Comparison of ENCODE assay signal across 11 cellular contexts in genomic region chr2:84889332-84889731, GRCh38. TPM values are rescaled to one million over a fixed set of nuclear protein-coding genes. Genes with fewer than 3 reads are reported as not detected.
DNase-seq lines count a peak whose midpoint lies in the region; ATAC-seq and TF ChIP-seq lines count a peak whose summit lies in the region.
"Had no signal": no experiment of that assay in that cellular context is flagged by ENCODE, and none has a peak within 500 bp of the region (broad histone marks: within the 10 kb centered on the region; RNA-seq: fewer than 3 reads in every experiment).

No MANE protein-coding gene starts in this region.

- H3K4me3 Mint-ChIP-seq in activated naive CD4-positive, alpha-beta T cell treated with anti-CD3 and anti-CD28 coated beads, Interleukin-2, amount 10 ng/mL, durations not matched to agents 7 days and 5 days, result peak overlapping the region; percentile 49

- no peak for TF ChIP-seq POLR2A in thyroid gland (IDR thresholded peaks at IDR 0.05)

- peak; percentile 38 for DNase-seq in activated naive CD4-positive, alpha-beta T cell treated with anti-CD3 and anti-CD28 coated beads, Interleukin-2, amount 10 ng/mL, durations not matched to agents 7 days and 5 days
- no peak for DNase-seq in activated naive CD4-positive, alpha-beta T cell treated with Interleukin-2 at 50 U/mL for 16 hours
- DNase-seq in Panc1 (ENCODE audit: low read depth, low spot score) (no peak), fibroblast of lung (ENCODE audit: low read depth in 2 of 2) (no peak), thyroid gland (no peak), mesendoderm (no peak), epidermal melanocyte (ENCODE audit: insufficient read length, low spot score) (no peak), putamen (ENCODE audit: low spot score) (no peak)
- DNase-seq: Calu3, left cardiac atrium, NCI-H524 had no signal

- H3K9me3 Mint-ChIP-seq in activated naive CD4-positive, alpha-beta T cell treated with anti-CD3 and anti-CD28 coated beads, Interleukin-2, amount 10 ng/mL, durations not matched to agents 7 days and 5 days, result no peaks in the 10 kb centered on the region

- H3K79me2 ChIP-seq in fibroblast of lung (ENCODE audit: control insufficient read depth, insufficient read depth, low read length), result no peaks in the 10 kb centered on the region
- no peaks in the 10 kb centered on the region for H3K79me2 ChIP-seq in mesendoderm (ENCODE audit: control insufficient read depth, insufficient read depth, low read length)

- H3K9me3 ChIP-seq in Panc1 (ENCODE audit: control insufficient read depth, insufficient read depth, low read depth, low read length) (no peaks in the 10 kb centered on the region), fibroblast of lung (ENCODE audit: control insufficient read depth, insufficient read depth, low read depth, low read length) (no peaks in the 10 kb centered on the region), thyroid gland (no peaks in the 10 kb centered on the region)

- H3K27me3 ChIP-seq in Panc1 (ENCODE audit: control insufficient read depth, insufficient read depth, low read length) (no peaks in the 10 kb centered on the region), fibroblast of lung (ENCODE audit: control insufficient read depth, insufficient read depth, low read length) (no peaks in the 10 kb centered on the region), thyroid gland (no peaks in the 10 kb centered on the region), mesendoderm (ENCODE audit: insufficient read depth, low read length, poor library complexity) (no peaks in the 10 kb centered on the region)

- ATAC-seq in Panc1, result no peak; the same call in 1 of the 2 replicates

- no peak overlapping the region for H4K8ac ChIP-seq in mesendoderm (ENCODE audit: low read depth, low read length)

- no peak overlapping the region for H2BK5ac ChIP-seq in mesendoderm (ENCODE audit: low read length)

- POLR2A ChIA-PET in Panc1 (lab: Charles Lee), result interaction anchor here (0.7 kb wide), 1 partner anchor 68 kb away, joined by 6 read pairs; no protein-coding TSS in a partner anchor

- TF ChIP-seq CTCF in Panc1 (IDR thresholded peaks at IDR 0.05), result no peak
- no peak for TF ChIP-seq CTCF in fibroblast of lung (conservative IDR thresholded peaks at IDR 0.05 in 1 of 2, IDR thresholded peaks at IDR 0.05 in 1 of 2; ENCODE audit: low read depth in 1 of 2, low read length in 2 of 2)
- no peak for TF ChIP-seq CTCF in thyroid gland (IDR thresholded peaks at IDR 0.05)

- H3K9ac ChIP-seq in fibroblast of lung (ENCODE audit: insufficient read depth, low read length) (no peak overlapping the region), mesendoderm (ENCODE audit: low read length) (no peak overlapping the region)

- BruUV-seq in Panc1 (replicated peaks; lab: Mats Ljungman, UMichigan), result no TSS peak

- no peaks in the 10 kb centered on the region for H3K79me1 ChIP-seq in mesendoderm (ENCODE audit: low read length)

- peak overlapping the region; percentile 90 for H3K27ac Mint-ChIP-seq in activated naive CD4-positive, alpha-beta T cell treated with anti-CD3 and anti-CD28 coated beads, Interleukin-2, amount 10 ng/mL, durations not matched to agents 7 days and 5 days

- intact Hi-C loops in Panc1 (cut with micrococcal nuclease; ENCODE audit: unreplicated experiment) (no loop called here), thyroid gland (cut with DNase I) (no loop called here)

- no peaks in the 10 kb centered on the region for H3K27me3 Mint-ChIP-seq in activated naive CD4-positive, alpha-beta T cell treated with anti-CD3 and anti-CD28 coated beads, Interleukin-2, amount 10 ng/mL, durations not matched to agents 7 days and 5 days

- H3K56ac ChIP-seq in mesendoderm (ENCODE audit: low read length), result no peak overlapping the region

- in situ Hi-C loops in Panc1 (cut with HindIII; ENCODE audit: low pct_unique_long_range_greater_than_20kb, low sequenced_read_pairs), result no loop called here

- H3K4me2 ChIP-seq in fibroblast of lung (ENCODE audit: extremely low read depth, insufficient read depth, low read length), result peak overlapping the region; percentile 88
- no peak overlapping the region for H3K4me2 ChIP-seq in mesendoderm (ENCODE audit: low read length)

- no peaks in the 10 kb centered on the region for H3K4me1 ChIP-seq in Panc1 (ENCODE audit: control insufficient read depth, insufficient read depth, low read length)
- peaks cover 6% of the 10 kb centered on the region for H3K4me1 ChIP-seq in fibroblast of lung (ENCODE audit: control insufficient read depth, extremely low read depth, insufficient read depth, low read length)
- peaks cover 3 to 14% of the 10 kb centered on the region in 2 donors for H3K4me1 ChIP-seq in thyroid gland
- H3K4me1 ChIP-seq in mesendoderm (ENCODE audit: control insufficient read depth, low read depth, low read length), result peaks cover 3% of the 10 kb centered on the region

- CTCF ChIA-PET in activated naive CD4-positive, alpha-beta T cell treated with anti-CD3 and anti-CD28 coated beads, Interleukin-2, amount 10 ng/mL, durations not matched to agents 7 days and 5 days (lab: Charles Lee), result interaction anchor here (0.7 to 5.2 kb wide), 10 partner anchors 9 to 128 kb away, joined by 3 to 54 read pairs (median 4); partner anchors contain the start of gene TRABD2A
- CTCF ChIA-PET in Panc1 (lab: Charles Lee), result no interaction called here

- H4K20me1 ChIP-seq in fibroblast of lung (ENCODE audit: control insufficient read depth, extremely low read depth, insufficient read depth, low read length), result no peaks in the 10 kb centered on the region

- H2AK5ac ChIP-seq in mesendoderm (ENCODE audit: low read length), result no peak overlapping the region

- no peak overlapping the region for H2BK120ac ChIP-seq in mesendoderm (ENCODE audit: low read depth, low read length)

- no peak overlapping the region for H3K4ac ChIP-seq in mesendoderm (ENCODE audit: low read depth, low read length)

- H4K5ac ChIP-seq in mesendoderm (ENCODE audit: low read length), result no peak overlapping the region

- no peaks in the 10 kb centered on the region for H3K36me3 Mint-ChIP-seq in activated naive CD4-positive, alpha-beta T cell treated with anti-CD3 and anti-CD28 coated beads, Interleukin-2, amount 10 ng/mL, durations not matched to agents 7 days and 5 days

- H3K36me3 ChIP-seq in Panc1 (ENCODE audit: control insufficient read depth, insufficient read depth, low read length) (no peaks in the 10 kb centered on the region), fibroblast of lung (ENCODE audit: control insufficient read depth, insufficient read depth, low read length) (no peaks in the 10 kb centered on the region), thyroid gland (no peaks in the 10 kb centered on the region), mesendoderm (ENCODE audit: control insufficient read depth, insufficient read depth, low read length) (no peaks in the 10 kb centered on the region)

- peak overlapping the region; percentile 49; the same call in 1 of the 2 replicates for H3K27ac ChIP-seq in Panc1 (ENCODE audit: low read length)
- H3K27ac ChIP-seq in fibroblast of lung (ENCODE audit: insufficient read depth, low read length), result peak overlapping the region; percentile 68
- H3K27ac ChIP-seq in thyroid gland, result peak overlapping the region in 2 of 3 donors; percentile 14 to 43
- H3K27ac ChIP-seq in mesendoderm (ENCODE audit: low read depth, low read length), result no peak overlapping the region

- H2BK15ac ChIP-seq in mesendoderm (replicated peaks; ENCODE audit: low read depth), result no peak overlapping the region

- H2AFZ ChIP-seq in fibroblast of lung (ENCODE audit: low read length), result peak overlapping the region; percentile 94

- no peak overlapping the region for H3K18ac ChIP-seq in mesendoderm (ENCODE audit: low read length)

- WGBS in thyroid gland, 2 donors, result 84 to 86% methylated on average over 2 of the region's 2 CpGs
- WGBS in mesendoderm (ENCODE audit: extremely low coverage, insufficient coverage, low lambda C conversion rate), result no CpG with 5 or more reads among the region's 2 CpGs

- peaks cover 70% of the 10 kb centered on the region for H3K4me1 Mint-ChIP-seq in activated naive CD4-positive, alpha-beta T cell treated with anti-CD3 and anti-CD28 coated beads, Interleukin-2, amount 10 ng/mL, durations not matched to agents 7 days and 5 days

- H3K4me3 ChIP-seq in Panc1 (ENCODE audit: low read depth in 2 of 2, low read length in 2 of 2) (peak overlapping the region in 1 of 2 experiments; percentile 34; a peak in 2 of 4 replicates), fibroblast of lung (replicated peaks in 1 of 4; ENCODE audit: control extremely low read depth in 1 of 4, insufficient read depth in 1 of 4, low read depth in 3 of 4, low read length in 4 of 4) (peak overlapping the region in 1 of 4 experiments; percentile 29), thyroid gland (replicated peaks in 1 of 3) (no peak overlapping the region), mesendoderm (ENCODE audit: low read length) (no peak overlapping the region)

- no peak overlapping the region for H3K23ac ChIP-seq in mesendoderm (ENCODE audit: low read length)

RNA-seq across cellular contexts. Expression of gene TRABD2A, which starts 8.4 kb away (rescaled TPM):
- total RNA-seq in Panc1 (2021; ENCODE audit: unreplicated experiment), result 1.7 TPM
- 0.73 TPM for polyA plus RNA-seq in Panc1 (2012; ENCODE audit: insufficient read length)
- total RNA-seq in fibroblast of lung, result 10.8 and 14.4 TPM in 2 replicates
- 4.4 and 9.8 TPM in 2 replicates for polyA plus RNA-seq in fibroblast of lung
- polyA plus RNA-seq in fibroblast of lung (2012), result 3.6 and 8.7 TPM in 2 replicates
- 1.8 and 30.6 TPM in 2 replicates for polyA minus RNA-seq in fibroblast of lung (ENCODE audit: low replicate concordance)
- 1 to 10 TPM in 1 of 4 donors, under 1 TPM in 1, not detected in 2; 0.20 to 1.9 TPM for total RNA-seq in thyroid gland
- 13.4 TPM for polyA plus RNA-seq in mesendoderm (2013, experiment 1 of 2)
- 14.1 TPM for polyA plus RNA-seq in mesendoderm (2013, experiment 2 of 2)

RNA-seq across cellular contexts. Expression of gene TMSB10, which starts 16.1 kb away (rescaled TPM):
- total RNA-seq in Panc1 (2021; ENCODE audit: unreplicated experiment) (1,916 TPM), fibroblast of lung (8,130 and 10,208 TPM in 2 replicates), thyroid gland (1,000 to 10,000 TPM in 3 of 4 donors, 100 to 1,000 TPM in 1; 958 to 1,745 (median 1,373) TPM)
- polyA plus RNA-seq in Panc1 (2012; ENCODE audit: insufficient read length), result 3,818 TPM
- 7,414 and 10,645 TPM in 2 replicates for polyA plus RNA-seq in fibroblast of lung
- 9,984 and 10,031 TPM in 2 replicates for polyA plus RNA-seq in fibroblast of lung (2012)
- 1,198 and 1,308 TPM in 2 replicates for polyA minus RNA-seq in fibroblast of lung (ENCODE audit: low replicate concordance)
- 1,538 TPM for polyA plus RNA-seq in mesendoderm (2013, experiment 1 of 2)
- 1,586 TPM for polyA plus RNA-seq in mesendoderm (2013, experiment 2 of 2)
